In genomic region chr4:76904646-76905190, GRCh38 we compare ENCODE assay signal across 20 cellular contexts. TPM values are rescaled to one million over a fixed set of nuclear protein-coding genes. Genes with fewer than 3 reads are reported as not detected.
A peak's percentile ranks its signal among the peaks of the same experiment; 100 is the strongest.
DNase-seq lines count a peak whose midpoint lies in the region; ATAC-seq and TF ChIP-seq lines count a peak whose summit lies in the region.
"Had no signal": no experiment of that assay in that cellular context is flagged by ENCODE, and none has a peak within 500 bp of the region (broad histone marks: within the 10 kb centered on the region; RNA-seq: fewer than 3 reads in every experiment).

No MANE protein-coding gene starts in this region.

- no peak for TF ChIP-seq POLR2A in vagina (IDR thresholded peaks at IDR 0.05)

- H3K4me1 ChIP-seq in SJSA1 (replicated peaks) (peaks cover 22% of the 10 kb centered on the region), vagina (no peaks in the 10 kb centered on the region)
- H3K4me1 ChIP-seq: BLaER1, SJCRH30 had no signal

- H3K36me3 ChIP-seq in SJSA1, result no peaks in the 10 kb centered on the region
- no peaks in the 10 kb centered on the region for H3K36me3 ChIP-seq in vagina
- H3K36me3 ChIP-seq: BLaER1, MG63, SJCRH30 had no signal

- no peak for ATAC-seq in GM21786 (IDR thresholded peaks at IDR 0.05; ENCODE audit: unreplicated experiment)
- ATAC-seq: CD8-positive, alpha-beta T cell had no signal

- H3K27ac ChIP-seq in SJSA1 (peak overlapping the region; percentile 83), vagina (no peak overlapping the region)
- H3K27ac ChIP-seq: BLaER1, SJCRH30 had no signal

- H3K4me3 Mint-ChIP-seq in endothelial cell (ENCODE audit: unreplicated experiment), result peak overlapping the region; percentile 52
- H3K4me3 Mint-ChIP-seq: CD8-positive, alpha-beta T cell; IgD-negative memory B cell had no signal

- H3K27me3 ChIP-seq in SJSA1 (replicated peaks), result no peaks in the 10 kb centered on the region
- H3K27me3 ChIP-seq in vagina, result no peaks in the 10 kb centered on the region
- H3K27me3 ChIP-seq: MG63, SJCRH30 had no signal

- peaks cover 3% of the 10 kb centered on the region for H3K4me1 Mint-ChIP-seq in endothelial cell (ENCODE audit: unreplicated experiment)
- H3K4me1 Mint-ChIP-seq: IgD-negative memory B cell had no signal

- H3K9me3 Mint-ChIP-seq in endothelial cell (ENCODE audit: unreplicated experiment), result no peaks in the 10 kb centered on the region
- H3K9me3 Mint-ChIP-seq: CD8-positive, alpha-beta T cell had no signal

- peak; percentile 12 for DNase-seq in COLO668 (lab: John Stamatoyannopoulos, UW; ENCODE audit: unreplicated experiment)
- DNase-seq in SJSA1 (ENCODE audit: low read depth in 1 of 2, low spot score in 2 of 2), result no peak
- DNase-seq in endothelial cell (ENCODE audit: low spot score), result no peak
- peak; percentile 81 for DNase-seq in kidney tubule cell (ENCODE audit: low spot score)
- no peak for DNase-seq in vagina (ENCODE audit: extremely low spot score in 2 of 2)
- no peak for DNase-seq in GM13977 (ENCODE audit: low spot score)
- no peak for DNase-seq in occipital lobe (lab: John Stamatoyannopoulos, UW)
- DNase-seq: CD8-positive, alpha-beta T cell; DMS53; Kasumi-1; MG63; NCI-H1048; NCI-H1436; NCI-H1930; NCI-H345; NCI-H524 treated with DMSO at 0.1 percent for 48 hours; SJCRH30 had no signal

- H3K4me3 ChIP-seq in SJSA1 (no peak overlapping the region), vagina (no peak overlapping the region)
- H3K4me3 ChIP-seq: BLaER1, MG63, SJCRH30 had no signal

- in situ Hi-C loops in GM13977 (cut with MboI; ENCODE audit: low pct_unique_long_range_greater_than_20kb, low sequenced_read_pairs, unreplicated experiment), result no loop called here

- intact Hi-C loops in vagina (cut with DNase I), result no loop called here

- no peak overlapping the region for H3K27ac Mint-ChIP-seq in endothelial cell (ENCODE audit: unreplicated experiment)
- H3K27ac Mint-ChIP-seq: CD8-positive, alpha-beta T cell; IgD-negative memory B cell had no signal

- TF ChIP-seq CTCF in endothelial cell (IDR thresholded peaks at IDR 0.05; ENCODE audit: unreplicated experiment) (no peak), vagina (IDR thresholded peaks at IDR 0.05) (no peak), GM13977 (IDR thresholded peaks at IDR 0.05; ENCODE audit: extremely low read depth, insufficient read depth, missing control alignments) (no peak)

- no peaks in the 10 kb centered on the region; the same call in none of the 2 replicates for H3K9me3 ChIP-seq in SJSA1 (replicated peaks)
- no peaks in the 10 kb centered on the region for H3K9me3 ChIP-seq in vagina
- H3K9me3 ChIP-seq: MG63, SJCRH30 had no signal

- H3K27me3 Mint-ChIP-seq in endothelial cell (ENCODE audit: unreplicated experiment), result no peaks in the 10 kb centered on the region

- peaks cover 43% of the 10 kb centered on the region for H3K36me3 Mint-ChIP-seq in endothelial cell (ENCODE audit: low read depth, unreplicated experiment)
- H3K36me3 Mint-ChIP-seq: CD8-positive, alpha-beta T cell; IgD-negative memory B cell had no signal

RNA-seq across cellular contexts. Expression of gene SOWAHB, which starts 6.8 kb away (rescaled TPM):
- total RNA-seq in SJSA1 (2014; rRNA removed; shearing (Covaris generic)), result not detected in 2 replicates
- total RNA-seq in endothelial cell (ENCODE audit: unreplicated experiment), result 5.0 TPM
- 2.7 TPM for total RNA-seq in vagina
- 5.5 TPM for total RNA-seq in occipital lobe
- total RNA-seq: CD8-positive, alpha-beta T cell; SJCRH30 had no signal

RNA-seq across cellular contexts. Expression of gene SEPTIN11, which starts 44.8 kb away (rescaled TPM):
- 255 and 283 TPM in 2 replicates for total RNA-seq in SJSA1 (2014; rRNA removed; shearing (Covaris generic))
- total RNA-seq in endothelial cell (ENCODE audit: unreplicated experiment) (331 TPM), vagina (111 TPM), occipital lobe (244 TPM)

Comparison
In these comparisons a context has a peak if more than half of its experiments do, and no peak if none do; other contexts are left out.
1. DNase-seq: peak in COLO668 (single experiment) and kidney tubule cell (single experiment); none in SJSA1 (0 of 2), endothelial cell (single experiment), vagina (0 of 2), GM13977 (single experiment) and occipital lobe (single experiment).